1 cellular context compared by ENCODE assay signal in the genomic region with DNA sequence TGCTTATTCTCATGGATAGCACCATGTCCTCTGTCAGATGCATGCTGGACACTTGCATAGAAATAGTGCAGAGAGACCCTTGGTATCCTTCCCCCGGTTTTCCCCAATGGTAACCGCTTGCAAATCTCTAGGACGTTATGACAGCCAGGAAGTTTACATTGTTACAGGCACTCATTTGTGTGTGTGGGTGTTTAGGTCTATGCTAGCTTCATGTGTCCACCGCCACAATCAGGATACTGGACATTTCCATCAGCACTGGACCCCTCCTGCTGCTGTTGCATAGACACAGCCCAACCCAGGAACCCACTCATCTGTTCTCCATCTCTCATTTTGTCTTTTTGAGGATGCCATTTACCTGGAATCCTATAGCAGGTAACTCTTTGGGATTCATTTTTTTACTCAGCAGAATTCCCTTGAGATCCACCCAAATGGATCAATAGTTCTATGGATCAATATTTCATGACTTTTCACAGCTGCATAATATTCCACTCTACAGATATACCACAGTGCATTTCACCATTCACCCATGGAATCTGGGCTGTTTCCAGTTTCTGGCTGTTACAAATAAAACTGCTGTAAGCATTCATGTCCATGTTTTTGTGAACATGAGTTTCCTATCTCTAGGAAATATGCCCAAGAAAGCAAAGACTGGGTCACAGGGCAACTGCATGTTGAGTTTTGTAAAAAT.
A peak's percentile ranks its signal among the peaks of the same experiment; 100 is the strongest.
TF ChIP-seq lines count a peak whose summit lies in the region.

No MANE protein-coding gene starts in this region.

TF ChIP-seq in K562, 482 proteins besides CTCF, POLR2A, EP300 and RAD21:
- TF ChIP-seq ZNF12 (CRISPR knock-in tag; IDR thresholded peaks at IDR 0.05) (no peak), ZNF146 (CRISPR knock-in tag; IDR thresholded peaks at IDR 0.05; ENCODE audit: unreplicated experiment) (peak; percentile 68)
- TF ChIP-seq, protein P1, sequence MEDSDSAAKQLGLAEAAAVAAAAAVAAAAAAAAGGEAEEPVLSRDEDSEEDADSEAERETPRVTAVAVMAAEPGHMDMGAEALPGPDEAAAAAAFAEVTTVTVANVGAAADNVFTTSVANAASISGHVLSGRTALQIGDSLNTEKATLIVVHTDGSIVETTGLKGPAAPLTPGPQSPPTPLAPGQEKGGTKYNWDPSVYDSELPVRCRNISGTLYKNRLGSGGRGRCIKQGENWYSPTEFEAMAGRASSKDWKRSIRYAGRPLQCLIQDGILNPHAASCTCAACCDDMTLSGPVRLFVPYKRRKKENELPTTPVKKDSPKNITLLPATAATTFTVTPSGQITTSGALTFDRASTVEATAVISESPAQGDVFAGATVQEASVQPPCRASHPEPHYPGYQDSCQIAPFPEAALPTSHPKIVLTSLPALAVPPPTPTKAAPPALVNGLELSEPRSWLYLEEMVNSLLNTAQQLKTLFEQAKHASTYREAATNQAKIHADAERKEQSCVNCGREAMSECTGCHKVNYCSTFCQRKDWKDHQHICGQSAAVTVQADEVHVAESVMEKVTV (CRISPR knock-in tag; IDR thresholded peaks at IDR 0.05), result no peak
